ENCODE assay signal across 28 cellular contexts in genomic region chr12:23731493-23731892, GRCh38.
"Had no signal": no experiment of that assay in that cellular context is flagged by ENCODE, and none has a peak within 500 bp of the region (broad histone marks: within the 10 kb centered on the region; RNA-seq: fewer than 3 reads in every experiment).

No MANE protein-coding gene starts in this region.

- DNase-seq: colonic mucosa; cortex of kidney; dermis blood vessel endothelial cell; dorsolateral prefrontal cortex; effector CD4-positive, alpha-beta T cell; effector CD8-positive, alpha-beta T cell; effector memory CD4-positive, alpha-beta T cell; effector memory CD8-positive, alpha-beta T cell; endodermal cell; erythroblast; esophagus squamous epithelium; foreskin fibroblast; foreskin keratinocyte; foreskin melanocyte; gastrocnemius medialis; glutamatergic neuron; head of caudate nucleus; heart left ventricle; heart right ventricle had no signal

- H3K36me3 ChIP-seq: colonic mucosa, esophagus muscularis mucosa, esophagus squamous epithelium, gastrocnemius medialis, gastroesophageal sphincter, heart left ventricle had no signal

- H3K4me2 ChIP-seq: hepatocyte had no signal

- H3K9me3 Mint-ChIP-seq: endodermal cell had no signal

- H3K27ac Mint-ChIP-seq: dendritic cell treated with granulocyte-macrophage colony-stimulating factor and Interleukin-4, amounts not matched to agents 40 ng/mL and 50 ng/mL, for 4 days; effector memory CD8-positive, alpha-beta T cell; endodermal cell had no signal

- H3K9me3 ChIP-seq: colonic mucosa, esophagus muscularis mucosa, esophagus squamous epithelium, gastrocnemius medialis, gastroesophageal sphincter, heart left ventricle, heart right ventricle had no signal

- FAIRE-seq: colon, endothelial cell of umbilical vein had no signal

- ATAC-seq: effector memory CD8-positive, alpha-beta T cell; esophagus mucosa; foreskin keratinocyte; gastrocnemius medialis; gastroesophageal sphincter; heart left ventricle; heart right ventricle had no signal

- H2AFZ ChIP-seq: hepatocyte had no signal

- H3K4me3 ChIP-seq: colonic mucosa, coronary artery, dorsolateral prefrontal cortex, esophagus muscularis mucosa, esophagus squamous epithelium, gastrocnemius medialis, gastroesophageal sphincter, heart left ventricle, heart right ventricle, hepatocyte had no signal

- H3K27ac ChIP-seq: colonic mucosa, coronary artery, dorsolateral prefrontal cortex, epithelial cell of prostate, esophagus muscularis mucosa, esophagus squamous epithelium, foreskin keratinocyte, gastrocnemius medialis, gastroesophageal sphincter, heart left ventricle, heart right ventricle, hepatocyte had no signal

- H3K27me3 Mint-ChIP-seq: dendritic cell treated with granulocyte-macrophage colony-stimulating factor and Interleukin-4, amounts not matched to agents 40 ng/mL and 50 ng/mL, for 4 days; effector memory CD8-positive, alpha-beta T cell had no signal

- H3K27me3 ChIP-seq: colonic mucosa, dorsolateral prefrontal cortex, esophagus muscularis mucosa, esophagus squamous epithelium, foreskin keratinocyte, gastrocnemius medialis, gastroesophageal sphincter, heart left ventricle, heart right ventricle, hepatocyte had no signal

- H3K79me2 ChIP-seq: hepatocyte had no signal

- H3K4me3 Mint-ChIP-seq: dendritic cell treated with granulocyte-macrophage colony-stimulating factor and Interleukin-4, amounts not matched to agents 40 ng/mL and 50 ng/mL, for 4 days; effector memory CD8-positive, alpha-beta T cell; endodermal cell had no signal

- H3K4me1 ChIP-seq: colonic mucosa, esophagus muscularis mucosa, esophagus squamous epithelium, gastrocnemius medialis, heart right ventricle had no signal
